Comparison of ENCODE assay signal across 1 cellular context in the genomic region with DNA sequence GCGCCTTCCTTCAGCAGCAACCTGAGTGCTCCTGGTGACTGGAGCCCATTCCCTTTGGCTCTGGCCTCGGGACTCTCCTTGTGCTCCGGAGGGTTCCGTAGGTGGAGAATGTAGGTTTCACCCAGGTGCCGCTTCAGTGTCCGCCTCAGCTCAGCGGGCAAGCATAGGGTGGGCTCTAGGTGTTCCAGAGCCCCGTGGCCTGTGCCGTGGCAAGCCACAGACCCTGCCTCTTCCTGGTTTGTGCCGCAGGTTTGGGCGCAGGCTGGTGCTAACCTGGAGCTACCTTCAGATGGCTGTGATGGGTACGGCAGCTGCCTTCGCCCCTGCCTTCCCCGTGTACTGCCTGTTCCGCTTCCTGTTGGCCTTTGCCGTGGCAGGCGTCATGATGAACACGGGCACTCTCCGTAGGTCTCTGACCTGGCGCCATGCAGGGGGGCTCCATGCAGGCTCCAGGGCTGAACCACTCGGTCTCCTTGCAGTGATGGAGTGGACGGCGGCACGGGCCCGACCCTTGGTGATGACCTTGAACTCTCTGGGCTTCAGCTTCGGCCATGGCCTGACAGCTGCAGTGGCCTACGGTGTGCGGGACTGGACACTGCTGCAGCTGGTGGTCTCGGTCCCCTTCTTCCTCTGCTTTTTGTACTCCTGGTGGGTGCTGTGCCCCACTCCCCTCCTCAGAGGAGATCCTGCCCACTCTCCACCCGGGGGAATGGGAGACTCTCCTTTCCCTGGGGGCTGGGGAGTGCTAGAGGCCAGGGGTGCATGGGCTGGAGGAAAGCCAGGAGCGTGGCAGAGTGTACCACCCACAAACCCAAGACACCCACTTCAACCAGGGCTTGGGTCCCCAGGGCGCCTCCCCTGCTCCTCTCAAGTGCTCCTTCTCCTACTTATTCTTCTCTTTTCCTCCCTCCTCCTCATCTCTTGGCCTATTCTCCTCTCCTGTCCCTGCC.
TF ChIP-seq lines count a peak whose summit lies in the region.

No MANE protein-coding gene starts in this region.

TF ChIP-seq in HepG2, 621 proteins besides CTCF, POLR2A, EP300 and RAD21:
- TF ChIP-seq, protein P1, sequence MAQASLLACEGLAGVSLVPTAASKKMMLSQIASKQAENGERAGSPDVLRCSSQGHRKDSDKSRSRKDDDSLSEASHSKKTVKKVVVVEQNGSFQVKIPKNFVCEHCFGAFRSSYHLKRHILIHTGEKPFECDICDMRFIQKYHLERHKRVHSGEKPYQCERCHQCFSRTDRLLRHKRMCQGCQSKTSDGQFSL (CRISPR knock-in tag; IDR thresholded peaks at IDR 0.05) = no peak
- TF ChIP-seq MXD4 (CRISPR knock-in tag; IDR thresholded peaks at IDR 0.05) = no peak
- TF ChIP-seq MEIS1 (CRISPR knock-in tag; IDR thresholded peaks at IDR 0.05; ENCODE audit: borderline replicate concordance) = no peak
- TF ChIP-seq, protein P2, sequence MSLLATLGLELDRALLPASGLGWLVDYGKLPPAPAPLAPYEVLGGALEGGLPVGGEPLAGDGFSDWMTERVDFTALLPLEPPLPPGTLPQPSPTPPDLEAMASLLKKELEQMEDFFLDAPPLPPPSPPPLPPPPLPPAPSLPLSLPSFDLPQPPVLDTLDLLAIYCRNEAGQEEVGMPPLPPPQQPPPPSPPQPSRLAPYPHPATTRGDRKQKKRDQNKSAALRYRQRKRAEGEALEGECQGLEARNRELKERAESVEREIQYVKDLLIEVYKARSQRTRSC (CRISPR knock-in tag; IDR thresholded peaks at IDR 0.05; ENCODE audit: low read depth) = no peak
- TF ChIP-seq CHD4 (IDR thresholded peaks at IDR 0.05; ENCODE audit: borderline replicate concordance, low read length) = no peak
- no peak for TF ChIP-seq KDM1A (CRISPR knock-in tag; IDR thresholded peaks at IDR 0.05)
- TF ChIP-seq ZNF879 (CRISPR knock-in tag; IDR thresholded peaks at IDR 0.05) = no peak
- no peak for TF ChIP-seq KDM2A (CRISPR knock-in tag; IDR thresholded peaks at IDR 0.05; ENCODE audit: borderline replicate concordance, low read depth)
- TF ChIP-seq ZNF562 (CRISPR knock-in tag; IDR thresholded peaks at IDR 0.05; ENCODE audit: borderline replicate concordance) = no peak
- TF ChIP-seq ZNF614 (CRISPR knock-in tag; IDR thresholded peaks at IDR 0.05; ENCODE audit: borderline replicate concordance) = no peak
- no peak for TF ChIP-seq EHMT2 (IDR thresholded peaks at IDR 0.05; ENCODE audit: borderline replicate concordance, low read depth, low read length)
- TF ChIP-seq NR3C1 (CRISPR knock-in tag; IDR thresholded peaks at IDR 0.05) = no peak
- TF ChIP-seq, protein P3, sequence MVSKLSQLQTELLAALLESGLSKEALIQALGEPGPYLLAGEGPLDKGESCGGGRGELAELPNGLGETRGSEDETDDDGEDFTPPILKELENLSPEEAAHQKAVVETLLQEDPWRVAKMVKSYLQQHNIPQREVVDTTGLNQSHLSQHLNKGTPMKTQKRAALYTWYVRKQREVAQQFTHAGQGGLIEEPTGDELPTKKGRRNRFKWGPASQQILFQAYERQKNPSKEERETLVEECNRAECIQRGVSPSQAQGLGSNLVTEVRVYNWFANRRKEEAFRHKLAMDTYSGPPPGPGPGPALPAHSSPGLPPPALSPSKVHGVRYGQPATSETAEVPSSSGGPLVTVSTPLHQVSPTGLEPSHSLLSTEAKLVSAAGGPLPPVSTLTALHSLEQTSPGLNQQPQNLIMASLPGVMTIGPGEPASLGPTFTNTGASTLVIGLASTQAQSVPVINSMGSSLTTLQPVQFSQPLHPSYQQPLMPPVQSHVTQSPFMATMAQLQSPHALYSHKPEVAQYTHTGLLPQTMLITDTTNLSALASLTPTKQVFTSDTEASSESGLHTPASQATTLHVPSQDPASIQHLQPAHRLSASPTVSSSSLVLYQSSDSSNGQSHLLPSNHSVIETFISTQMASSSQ (IDR thresholded peaks at IDR 0.05; ENCODE audit: low read depth) = no peak
- TF ChIP-seq, protein P3 (CRISPR knock-in tag; IDR thresholded peaks at IDR 0.05; ENCODE audit: borderline replicate concordance) = no peak
- TF ChIP-seq, protein P4, sequence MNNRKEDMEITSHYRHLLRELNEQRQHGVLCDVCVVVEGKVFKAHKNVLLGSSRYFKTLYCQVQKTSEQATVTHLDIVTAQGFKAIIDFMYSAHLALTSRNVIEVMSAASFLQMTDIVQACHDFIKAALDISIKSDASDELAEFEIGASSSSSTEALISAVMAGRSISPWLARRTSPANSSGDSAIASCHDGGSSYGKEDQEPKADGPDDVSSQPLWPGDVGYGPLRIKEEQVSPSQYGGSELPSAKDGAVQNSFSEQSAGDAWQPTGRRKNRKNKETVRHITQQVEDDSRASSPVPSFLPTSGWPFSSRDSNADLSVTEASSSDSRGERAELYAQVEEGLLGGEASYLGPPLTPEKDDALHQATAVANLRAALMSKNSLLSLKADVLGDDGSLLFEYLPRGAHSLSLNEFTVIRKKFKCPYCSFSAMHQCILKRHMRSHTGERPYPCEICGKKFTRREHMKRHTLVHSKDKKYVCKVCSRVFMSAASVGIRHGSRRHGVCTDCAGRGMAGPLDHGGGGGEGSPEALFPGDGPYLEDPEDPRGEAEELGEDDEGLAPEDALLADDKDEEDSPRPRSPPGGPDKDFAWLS (CRISPR knock-in tag; IDR thresholded peaks at IDR 0.05; ENCODE audit: borderline replicate concordance) = no peak
- TF ChIP-seq, protein P5, sequence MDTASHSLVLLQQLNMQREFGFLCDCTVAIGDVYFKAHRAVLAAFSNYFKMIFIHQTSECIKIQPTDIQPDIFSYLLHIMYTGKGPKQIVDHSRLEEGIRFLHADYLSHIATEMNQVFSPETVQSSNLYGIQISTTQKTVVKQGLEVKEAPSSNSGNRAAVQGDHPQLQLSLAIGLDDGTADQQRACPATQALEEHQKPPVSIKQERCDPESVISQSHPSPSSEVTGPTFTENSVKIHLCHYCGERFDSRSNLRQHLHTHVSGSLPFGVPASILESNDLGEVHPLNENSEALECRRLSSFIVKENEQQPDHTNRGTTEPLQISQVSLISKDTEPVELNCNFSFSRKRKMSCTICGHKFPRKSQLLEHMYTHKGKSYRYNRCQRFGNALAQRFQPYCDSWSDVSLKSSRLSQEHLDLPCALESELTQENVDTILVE (CRISPR knock-in tag; IDR thresholded peaks at IDR 0.05) = no peak
- TF ChIP-seq CCDC6 (CRISPR knock-in tag; IDR thresholded peaks at IDR 0.05) = no peak
- TF ChIP-seq ZEB1 (IDR thresholded peaks at IDR 0.05; ENCODE audit: insufficient replicate concordance, low read depth) = no peak
- TF ChIP-seq NONO (IDR thresholded peaks at IDR 0.05) = no peak
- TF ChIP-seq NONO (CRISPR knock-in tag; conservative IDR thresholded peaks at IDR 0.05) = no peak
- no peak for TF ChIP-seq PHB2 (IDR thresholded peaks at IDR 0.05; ENCODE audit: partially characterized antibody)
- TF ChIP-seq ZNF543 (CRISPR knock-in tag; IDR thresholded peaks at IDR 0.05) = no peak
